Comparison of ENCODE assay signal across 20 cellular contexts in genomic region chr17:13490427-13490826, GRCh38.
"Had no signal": no experiment of that assay in that cellular context is flagged by ENCODE, and none has a peak within 500 bp of the region (broad histone marks: within the 10 kb centered on the region; RNA-seq: fewer than 3 reads in every experiment).

No MANE protein-coding gene starts in this region.

- H3K27ac ChIP-seq: epithelial cell of prostate, ovary, sigmoid colon, thoracic aorta, upper lobe of right lung, WERI-Rb-1 had no signal

- ATAC-seq: naive thymus-derived CD4-positive, alpha-beta T cell; stimulated activated memory B cell treated with anti-CD40 and anti-IgM and Interleukin-4, amounts not matched to agents 10 μg/mL and 1 μg/mL and 100 μg/mL, for 72 hours; upper lobe of right lung had no signal

- H3K4me3 ChIP-seq: ovary, sigmoid colon, spleen, thoracic aorta, upper lobe of right lung had no signal

- H3K4me1 ChIP-seq: sigmoid colon, upper lobe of right lung had no signal

- H3K36me3 ChIP-seq: ovary, sigmoid colon, spleen, thoracic aorta, upper lobe of right lung, WERI-Rb-1 had no signal

- H3K27me3 ChIP-seq: ovary, sigmoid colon, spleen, upper lobe of right lung had no signal

- DNase-seq: activated CD4-positive, alpha-beta T cell treated with anti-CD3 and anti-CD28 coated beads for 1 hour; activated CD8-positive, alpha-beta memory T cell treated with anti-CD3 and anti-CD28 coated beads for 24 hours; activated CD8-positive, alpha-beta memory T cell treated with anti-CD3 and anti-CD28 coated beads, Interleukin-2, amount 50 U/mL, for 48 hours; activated effector memory CD4-positive, alpha-beta T cell treated with anti-CD3 and anti-CD28 coated beads, Interleukin-2, amount 50 U/mL, for 16 hours; activated naive CD8-positive, alpha-beta T cell treated with anti-CD3 and anti-CD28 coated beads for 36 hours; activated T-cell treated with anti-CD3 and anti-CD28 coated beads, Interleukin-2, amount 50 U/mL, for 48 hours; amniotic stem cell; foreskin melanocyte; glutamatergic neuron; hippocampal formation; naive thymus-derived CD4-positive, alpha-beta T cell; ovary; sigmoid colon; spleen; stimulated activated CD4-positive, alpha-beta T cell treated with anti-CD3 and anti-CD28 coated beads, Interleukin-4, amount 100 ng/mL, for 4 hours; upper lobe of right lung; WERI-Rb-1 had no signal

- H3K9me3 ChIP-seq: ovary, sigmoid colon, spleen, thoracic aorta, upper lobe of right lung had no signal
